ENCODE assay signal across 8 cellular contexts in genomic region chr6:7909323-7910276, GRCh38. TPM values are rescaled to one million over a fixed set of nuclear protein-coding genes. Genes with fewer than 3 reads are reported as not detected.
DNase-seq lines count a peak whose midpoint lies in the region; ATAC-seq, FAIRE-seq and TF ChIP-seq lines count a peak whose summit lies in the region.

No MANE protein-coding gene starts in this region.

- peaks cover 11 to 15% (median 14%) of the 10 kb centered on the region in 3 donors for H3K4me1 Mint-ChIP-seq in CD8-positive, alpha-beta memory T cell
- peaks cover 19% of the 10 kb centered on the region for H3K4me1 Mint-ChIP-seq in T-helper 17 cell

- ATAC-seq in GM19351 (IDR thresholded peaks at IDR 0.05; ENCODE audit: unreplicated experiment) (peak; percentile 34), T-helper 17 cell (peak; percentile 41)

- H3K4me1 ChIP-seq in CD8-positive, alpha-beta memory T cell (ENCODE audit: insufficient read depth, low read length), result peaks cover 16% of the 10 kb centered on the region
- H3K4me1 ChIP-seq in kidney (ENCODE audit: control insufficient read depth in 1 of 2, insufficient read depth in 1 of 2, low read depth in 1 of 2, low read length in 2 of 2), result peaks cover 17 to 20% of the 10 kb centered on the region in 2 donors

- peak overlapping the region; percentile 59 for H3K27ac ChIP-seq in CD8-positive, alpha-beta memory T cell (ENCODE audit: low read depth, low read length)
- H3K27ac ChIP-seq in HL-60 (replicated peaks) (peak overlapping the region; percentile 77), kidney (ENCODE audit: low read depth in 2 of 2, low read length in 2 of 2) (peak overlapping the region; percentile 47 to 63)

- H3K27me3 ChIP-seq in CD8-positive, alpha-beta memory T cell (ENCODE audit: insufficient read depth, low read length, poor library complexity, severe bottlenecking), result no peaks in the 10 kb centered on the region
- H3K27me3 ChIP-seq in HL-60 (ENCODE audit: insufficient read depth, poor library complexity, severe bottlenecking) (no peaks in the 10 kb centered on the region), bronchial epithelial cell (ENCODE audit: control insufficient read depth, insufficient read depth, low read length) (peaks cover 5% of the 10 kb centered on the region)

- no peaks in the 10 kb centered on the region for H3K9me3 Mint-ChIP-seq in CD8-positive, alpha-beta memory T cell

- DNase-seq in CD8-positive, alpha-beta memory T cell, result peak in 4 of 5 donors; percentile 5 to 40 (median 8)
- DNase-seq in HL-60 (ENCODE audit: low read depth in 1 of 2, low spot score in 1 of 2) (peak in 1 of 2 experiments; percentile 40), T-helper 17 cell (peak; percentile 20 to 35 (median 22)), bronchial epithelial cell (ENCODE audit: low read depth) (no peak), kidney (peak; percentile 88), dedifferentiated amniotic fluid mesenchymal stem cell (ENCODE audit: extremely low spot score) (no peak)
- DNase-seq in stimulated activated CD4-positive, alpha-beta T cell treated with anti-CD3 and anti-CD28 coated beads, Interleukin-1b, Interleukin-23, amount 100 ng/mL, for 48 hours, result peak; percentile 36

- H3K9ac ChIP-seq in kidney (ENCODE audit: low read length in 2 of 2), result peak overlapping the region; percentile 51 to 64

- H3K4me3 Mint-ChIP-seq in CD8-positive, alpha-beta memory T cell, result peak overlapping the region; percentile 77 to 88 (median 80)
- peak overlapping the region; percentile 89 for H3K4me3 Mint-ChIP-seq in T-helper 17 cell

- POLR2A ChIA-PET in CD8-positive, alpha-beta memory T cell (lab: Charles Lee), result no interaction called here

- no peaks in the 10 kb centered on the region for H3K9me3 ChIP-seq in CD8-positive, alpha-beta memory T cell (ENCODE audit: low read length)
- H3K9me3 ChIP-seq in T-helper 17 cell (ENCODE audit: control insufficient read depth, low read length, poor library complexity, severe bottlenecking), result no peaks in the 10 kb centered on the region
- no peaks in the 10 kb centered on the region for H3K9me3 ChIP-seq in kidney (ENCODE audit: control insufficient read depth in 1 of 2, low read length in 2 of 2)

- CTCF ChIA-PET in CD8-positive, alpha-beta memory T cell (lab: Charles Lee), result no interaction called here

- H3K36me3 Mint-ChIP-seq in CD8-positive, alpha-beta memory T cell, result peaks cover 0 to 6% (median 3%) of the 10 kb centered on the region in 3 donors
- H3K36me3 Mint-ChIP-seq in T-helper 17 cell (ENCODE audit: low read depth), result no peaks in the 10 kb centered on the region

- H3K27me3 Mint-ChIP-seq in CD8-positive, alpha-beta memory T cell, result no peaks in the 10 kb centered on the region
- H3K27me3 Mint-ChIP-seq in T-helper 17 cell, result no peaks in the 10 kb centered on the region

- TF ChIP-seq CTCF in HL-60 (IDR thresholded peaks at IDR 0.05; ENCODE audit: insufficient read depth, low read length), result no peak
- no peak for TF ChIP-seq CTCF in bronchial epithelial cell (IDR thresholded peaks at IDR 0.05; ENCODE audit: insufficient read depth, low read length, severe bottlenecking)
- no peak for TF ChIP-seq CTCF in kidney (IDR thresholded peaks at IDR 0.05; ENCODE audit: borderline replicate concordance, extremely low read depth, insufficient read depth)

- intact Hi-C loops in kidney (cut with DNase I), result no loop called here

- H3K36me3 ChIP-seq in CD8-positive, alpha-beta memory T cell (ENCODE audit: insufficient read depth, low read length), result no peaks in the 10 kb centered on the region
- peaks cover 2% of the 10 kb centered on the region for H3K36me3 ChIP-seq in bronchial epithelial cell (ENCODE audit: control insufficient read depth, insufficient read depth, low read length)
- no peaks in the 10 kb centered on the region for H3K36me3 ChIP-seq in kidney (ENCODE audit: control insufficient read depth in 1 of 2, insufficient read depth in 2 of 2, low read length in 2 of 2)

- H3K4me3 ChIP-seq in CD8-positive, alpha-beta memory T cell (ENCODE audit: low read length), result peak overlapping the region; percentile 61
- H3K4me3 ChIP-seq in HL-60 (replicated peaks; ENCODE audit: insufficient read depth, low read length) (peak overlapping the region; percentile 85), bronchial epithelial cell (ENCODE audit: low read depth, low read length) (peak overlapping the region; percentile 65), kidney (ENCODE audit: low read length in 2 of 2) (peak overlapping the region; percentile 71 to 74)

- peak overlapping the region in 6 of 8 donors; percentile 28 to 69 (median 46) for H3K27ac Mint-ChIP-seq in CD8-positive, alpha-beta memory T cell
- H3K27ac Mint-ChIP-seq in T-helper 17 cell, result peak overlapping the region; percentile 24

- FAIRE-seq in bronchial epithelial cell (lab: Jason Lieb, UNC), result no peak
- FAIRE-seq in kidney (lab: Jason Lieb, UNC), result no peak

RNA-seq across cellular contexts. Expression of gene TXNDC5, which starts 1.0 kb away (rescaled TPM):
- total RNA-seq in CD8-positive, alpha-beta memory T cell, result 10 to 100 TPM; 77.9 to 79.8 TPM
- 34.7 TPM for polyA plus RNA-seq in CD8-positive, alpha-beta memory T cell
- total RNA-seq in T-helper 17 cell (10 to 100 TPM; 18.6 to 19.8 TPM), bronchial epithelial cell (297 and 360 TPM in 2 replicates), kidney (153 TPM)
- polyA plus RNA-seq in kidney (ENCODE audit: insufficient read depth, low read depth, low replicate concordance), result 73.5 TPM

Comparison
In these comparisons a context has a peak if more than half of its experiments do, and no peak if none do; other contexts are left out.
1. DNase-seq: peak in CD8-positive, alpha-beta memory T cell (4 of 5), T-helper 17 cell (3 of 3), kidney (single experiment) and stimulated activated CD4-positive, alpha-beta T cell treated with anti-CD3 and anti-CD28 coated beads, Interleukin-1b, Interleukin-23, amount 100 ng/mL, for 48 hours (single experiment); none in bronchial epithelial cell (single experiment) and dedifferentiated amniotic fluid mesenchymal stem cell (single experiment).
2. Peak in every context shown above with its lines, with median percentiles within 50 percentile points of each other: H3K27ac ChIP-seq and H3K4me3 ChIP-seq.